24 cellular contexts compared by ENCODE assay signal in genomic region chrX:1378306-1378758, GRCh38. TPM values are rescaled to one million over a fixed set of nuclear protein-coding genes. Genes with fewer than 3 reads are reported as not detected.
DNase-seq lines count a peak whose midpoint lies in the region; ATAC-seq, FAIRE-seq and TF ChIP-seq lines count a peak whose summit lies in the region.
"Had no signal": no experiment of that assay in that cellular context is flagged by ENCODE, and none has a peak within 500 bp of the region (broad histone marks: within the 10 kb centered on the region; RNA-seq: fewer than 3 reads in every experiment).

No MANE protein-coding gene starts in this region.

- TF ChIP-seq RAD21 in IMR-90 (IDR thresholded peaks at IDR 0.05; ENCODE audit: low read length), result no peak
- TF ChIP-seq RAD21 in HepG2 (CRISPR knock-in tag; IDR thresholded peaks at IDR 0.05), result no peak

- H3K27ac ChIP-seq in IMR-90 (ENCODE audit: insufficient read depth, low read length) (no peak overlapping the region), HepG2 (ENCODE audit: extremely low read length, insufficient read depth, low read length) (no peak overlapping the region)
- H3K27ac ChIP-seq: ascending aorta, BLaER1, HL-60, neutrophil, spleen, tibial nerve had no signal

- H3K4me3 ChIP-seq in IMR-90 (ENCODE audit: insufficient read depth, low read depth, low read length) (no peak overlapping the region), HepG2 (replicated peaks in 1 of 3; ENCODE audit: insufficient read depth in 1 of 3, low read depth in 2 of 3, low read length in 3 of 3) (no peak overlapping the region)
- H3K4me3 ChIP-seq: ascending aorta, BLaER1, HAP-1, spleen, tibial nerve had no signal

- no peak for FAIRE-seq in HepG2 (lab: Jason Lieb, UNC)

- H3K4ac ChIP-seq in IMR-90 (ENCODE audit: low read depth, low read length), result no peak overlapping the region

- ATAC-seq in IMR-90 (ENCODE audit: low read depth) (no peak), HepG2 (peak; percentile 45), HG03565 (IDR thresholded peaks at IDR 0.05; ENCODE audit: unreplicated experiment) (no peak)
- peak; percentile 39 for ATAC-seq in stimulated activated memory B cell treated with anti-CD40 and anti-IgM and Interleukin-4, amounts not matched to agents 10 μg/mL and 1 μg/mL and 100 μg/mL, for 72 hours
- ATAC-seq: left colon, Panc1 had no signal

- no peak overlapping the region for H2BK5ac ChIP-seq in IMR-90 (ENCODE audit: low read depth, low read length, poor library complexity, severe bottlenecking)

- no peak overlapping the region for H3K4me3 Mint-ChIP-seq in activated CD4-positive, alpha-beta T cell treated with anti-CD3 and anti-CD28 coated beads, Interleukin-2, amount 10 ng/mL, durations not matched to agents 24 days and 14 days
- no peak overlapping the region for H3K4me3 Mint-ChIP-seq in stimulated activated memory B cell treated with anti-CD40 and anti-IgM and Interleukin-4, amounts not matched to agents 10 μg/mL and 1 μg/mL and 100 μg/mL, for 72 hours
- no peak overlapping the region for H3K4me3 Mint-ChIP-seq in activated naive CD8-positive, alpha-beta T cell treated with anti-CD3 and anti-CD28 coated beads for 36 hours
- H3K4me3 Mint-ChIP-seq: mesothelial cell of epicardium had no signal

- H3K18ac ChIP-seq in IMR-90 (ENCODE audit: low read depth, low read length), result no peak overlapping the region

- H2BK20ac ChIP-seq in IMR-90 (ENCODE audit: low read depth, low read length), result no peak overlapping the region

- CTCF ChIA-PET in IMR-90 (lab: Yijun Ruan, JAX), result no interaction called here
- CTCF ChIA-PET in HepG2 (lab: Yijun Ruan, JAX; ENCODE audit: low intra/inter-chr PET ratio, low total read pairs), result no interaction called here

- H3K9ac ChIP-seq in IMR-90 (ENCODE audit: low read depth, low read length) (no peak overlapping the region), HepG2 (ENCODE audit: insufficient read depth, low read depth, low read length) (no peak overlapping the region)
- H3K9ac ChIP-seq: BLaER1 had no signal

- no peaks in the 10 kb centered on the region for H3K79me2 ChIP-seq in HepG2 (ENCODE audit: insufficient read depth, low read length)

- TF ChIP-seq CTCF in IMR-90 (conservative IDR thresholded peaks at IDR 0.05; ENCODE audit: low read depth, low read length) (no peak), HepG2 (CRISPR knock-in tag; IDR thresholded peaks at IDR 0.05) (no peak)

- dilution Hi-C loops in IMR-90 (cut with HindIII; ENCODE audit: low sequenced_read_pairs, unreplicated experiment), result no loop called here

- H3K27me3 ChIP-seq in IMR-90 (ENCODE audit: control insufficient read depth, insufficient read depth, low read length) (no peaks in the 10 kb centered on the region), HepG2 (ENCODE audit: control insufficient read depth in 1 of 2, insufficient read depth in 2 of 2, low read length in 2 of 2) (no peaks in the 10 kb centered on the region)
- H3K27me3 ChIP-seq: ascending aorta, BLaER1, neutrophil, spleen, tibial nerve had no signal

- no peak overlapping the region for H4K8ac ChIP-seq in IMR-90 (ENCODE audit: low read depth in 2 of 2, low read length in 2 of 2)

- no peak overlapping the region for H2BK120ac ChIP-seq in IMR-90 (ENCODE audit: low read depth, low read length)

- intact Hi-C loops in activated CD4-positive, alpha-beta T cell treated with anti-CD3 and anti-CD28 coated beads, Interleukin-2, amount 10 ng/mL, durations not matched to agents 24 days and 14 days (cut with micrococcal nuclease), result no loop called here
- intact Hi-C loops in IMR-90 (cut with micrococcal nuclease) (no loop called here), HepG2 (cut with micrococcal nuclease; ENCODE audit: unreplicated experiment) (no loop called here)

- H3K9me1 ChIP-seq in IMR-90 (ENCODE audit: insufficient read depth, low read length), result no peaks in the 10 kb centered on the region

- POLR2A ChIA-PET in IMR-90 (lab: Charles Lee; ENCODE audit: unreplicated experiment), result no interaction called here
- POLR2A ChIA-PET in HepG2 (lab: Yijun Ruan, JAX), result no interaction called here

- no peak overlapping the region for H2BK15ac ChIP-seq in IMR-90 (ENCODE audit: low read depth, low read length)

- in situ Hi-C loops in IMR-90 (cut with MboI; ENCODE audit: low sequenced_read_pairs), result no loop called here
- in situ Hi-C loops in HepG2 (cut with HindIII; ENCODE audit: extremely low pct_ligation_motif_present, low pct_unique_long_range_greater_than_20kb), result no loop called here

- H3K56ac ChIP-seq in IMR-90 (ENCODE audit: extremely low read depth, insufficient read depth, low read length), result no peak overlapping the region

- no peak overlapping the region for H2AK9ac ChIP-seq in IMR-90 (replicated peaks; ENCODE audit: low read depth, low read length, poor library complexity)

- H3K36me3 Mint-ChIP-seq in activated CD4-positive, alpha-beta T cell treated with anti-CD3 and anti-CD28 coated beads, Interleukin-2, amount 10 ng/mL, durations not matched to agents 24 days and 14 days (ENCODE audit: low read depth), result peaks cover 25% of the 10 kb centered on the region
- peaks cover 2% of the 10 kb centered on the region for H3K36me3 Mint-ChIP-seq in stimulated activated memory B cell treated with anti-CD40 and anti-IgM and Interleukin-4, amounts not matched to agents 10 μg/mL and 1 μg/mL and 100 μg/mL, for 72 hours
- peaks cover 11% of the 10 kb centered on the region for H3K36me3 Mint-ChIP-seq in activated naive CD8-positive, alpha-beta T cell treated with anti-CD3 and anti-CD28 coated beads for 36 hours
- H3K36me3 Mint-ChIP-seq: IgD-negative memory B cell had no signal

- H3K79me1 ChIP-seq in IMR-90 (ENCODE audit: low read depth in 1 of 2, low read length in 2 of 2), result no peaks in the 10 kb centered on the region

- peak; percentile 53 for DNase-seq in activated CD4-positive, alpha-beta T cell treated with anti-CD3 and anti-CD28 coated beads, Interleukin-2, amount 10 ng/mL, durations not matched to agents 24 days and 14 days
- no peak for DNase-seq in activated CD4-positive, alpha-beta T cell treated with anti-CD3 and anti-CD28 coated beads, Interleukin-2, amount 50 U/mL, for 48 hours
- DNase-seq in IMR-90 (no peak), HepG2 (ENCODE audit: low spot score) (no peak), DMS 273 treated with DMSO at 0.1 percent for 48 hours (lab: John Stamatoyannopoulos, UW) (no peak)
- DNase-seq in activated naive CD8-positive, alpha-beta T cell treated with anti-CD3 and anti-CD28 coated beads for 36 hours, result no peak
- DNase-seq: activated CD4-positive, CD25-positive, alpha-beta regulatory T cell; effector memory CD4-positive, alpha-beta T cell; GDM1; left colon; retina; spleen had no signal

- no peaks in the 10 kb centered on the region for H3K9me3 Mint-ChIP-seq in activated CD4-positive, alpha-beta T cell treated with anti-CD3 and anti-CD28 coated beads, Interleukin-2, amount 10 ng/mL, durations not matched to agents 24 days and 14 days
- H3K9me3 Mint-ChIP-seq in stimulated activated memory B cell treated with anti-CD40 and anti-IgM and Interleukin-4, amounts not matched to agents 10 μg/mL and 1 μg/mL and 100 μg/mL, for 72 hours, result no peaks in the 10 kb centered on the region
- H3K9me3 Mint-ChIP-seq in activated naive CD8-positive, alpha-beta T cell treated with anti-CD3 and anti-CD28 coated beads for 36 hours, result no peaks in the 10 kb centered on the region
- H3K9me3 Mint-ChIP-seq: IgD-negative memory B cell, mesothelial cell of epicardium had no signal

- H3K14ac ChIP-seq in IMR-90 (replicated peaks; ENCODE audit: low read depth, low read length), result no peak overlapping the region

- H3K4me2 ChIP-seq in IMR-90 (ENCODE audit: low read depth, low read length), result no peak overlapping the region
- H3K4me2 ChIP-seq in HepG2 (ENCODE audit: low read depth, low read length), result no peak overlapping the region
- H3K4me2 ChIP-seq: BLaER1 had no signal

- H2AK5ac ChIP-seq in IMR-90 (ENCODE audit: low read depth, low read length), result no peak overlapping the region

- H2AFZ ChIP-seq in IMR-90 (replicated peaks; ENCODE audit: low read length, poor library complexity) (peak overlapping the region; percentile 43), HepG2 (ENCODE audit: low read length) (no peak overlapping the region)

- no peak overlapping the region for H4K91ac ChIP-seq in IMR-90 (ENCODE audit: insufficient read depth, low read depth, low read length)

- H3K27ac Mint-ChIP-seq in activated CD4-positive, alpha-beta T cell treated with anti-CD3 and anti-CD28 coated beads, Interleukin-2, amount 10 ng/mL, durations not matched to agents 24 days and 14 days, result no peak overlapping the region
- no peak overlapping the region for H3K27ac Mint-ChIP-seq in stimulated activated memory B cell treated with anti-CD40 and anti-IgM and Interleukin-4, amounts not matched to agents 10 μg/mL and 1 μg/mL and 100 μg/mL, for 72 hours
- no peak overlapping the region for H3K27ac Mint-ChIP-seq in activated naive CD8-positive, alpha-beta T cell treated with anti-CD3 and anti-CD28 coated beads for 36 hours
- H3K27ac Mint-ChIP-seq: IgD-negative memory B cell, mesothelial cell of epicardium had no signal

- TF ChIP-seq EP300 in HepG2 (IDR thresholded peaks at IDR 0.05; ENCODE audit: low read depth in 2 of 2, low read length in 2 of 2) (no peak), HepG2 (CRISPR knock-in tag; IDR thresholded peaks at IDR 0.05; ENCODE audit: borderline replicate concordance) (no peak)

- H3K9me3 ChIP-seq in IMR-90 (ENCODE audit: control insufficient read depth, insufficient read depth, low read length), result no peaks in the 10 kb centered on the region
- H3K9me3 ChIP-seq in HepG2 (ENCODE audit: low read length), result no peaks in the 10 kb centered on the region
- H3K9me3 ChIP-seq: ascending aorta, BLaER1, HAP-1, neutrophil, spleen, tibial nerve had no signal

- H3K4me1 Mint-ChIP-seq in activated CD4-positive, alpha-beta T cell treated with anti-CD3 and anti-CD28 coated beads, Interleukin-2, amount 10 ng/mL, durations not matched to agents 24 days and 14 days, result peaks cover 2% of the 10 kb centered on the region
- peaks cover 11% of the 10 kb centered on the region for H3K4me1 Mint-ChIP-seq in stimulated activated memory B cell treated with anti-CD40 and anti-IgM and Interleukin-4, amounts not matched to agents 10 μg/mL and 1 μg/mL and 100 μg/mL, for 72 hours
- peaks cover 9% of the 10 kb centered on the region for H3K4me1 Mint-ChIP-seq in activated naive CD8-positive, alpha-beta T cell treated with anti-CD3 and anti-CD28 coated beads for 36 hours
- H3K4me1 Mint-ChIP-seq: mesothelial cell of epicardium had no signal

- H3K4me1 ChIP-seq in IMR-90 (ENCODE audit: control insufficient read depth, insufficient read depth, low read length) (peaks cover 1% of the 10 kb centered on the region; the same call in 1 of the 2 replicates), HepG2 (ENCODE audit: insufficient read depth, low read length) (peaks cover 21% of the 10 kb centered on the region)
- H3K4me1 ChIP-seq: ascending aorta, HAP-1, tibial nerve had no signal

- WGBS in IMR-90 (ENCODE audit: extremely low coverage in 2 of 2, insufficient read length in 1 of 2), 2 experiments, result 91% methylated on average over 8 of the region's 24 CpGs; no CpG with 5 or more reads in 1 of the 2 experiments
- 75% methylated on average over 14 of the region's 24 CpGs for WGBS in HepG2 (ENCODE audit: low lambda C conversion rate)

- H3K36me3 ChIP-seq in IMR-90 (ENCODE audit: control insufficient read depth, insufficient read depth, low read length), result 0 out of 2 replicates have a peak, but pooled peaks cover under 1% of the 10 kb centered on the region
- no peaks in the 10 kb centered on the region for H3K36me3 ChIP-seq in HepG2 (replicated peaks in 1 of 2; ENCODE audit: control insufficient read depth in 1 of 2, insufficient read depth in 2 of 2, low read length in 2 of 2)
- H3K36me3 ChIP-seq: HAP-1 had no signal

- BruUV-seq in IMR-90 (replicated peaks; lab: Mats Ljungman, UMichigan) (no TSS peak), HepG2 (replicated peaks; lab: Mats Ljungman, UMichigan) (no TSS peak)

- H4K20me1 ChIP-seq in IMR-90 (ENCODE audit: insufficient read depth, low read length), result peaks cover 5% of the 10 kb centered on the region; the same call in 1 of the 2 replicates
- H4K20me1 ChIP-seq in HepG2 (ENCODE audit: insufficient read depth, low read length), result 0 out of 2 replicates have a peak, but pooled peaks cover 10% of the 10 kb centered on the region

- no peak for TF ChIP-seq POLR2A in IMR-90 (IDR thresholded peaks at IDR 0.05; ENCODE audit: low read depth, low read length)
- TF ChIP-seq POLR2A in HepG2 (IDR thresholded peaks at IDR 0.05; ENCODE audit: insufficient read depth in 1 of 2, low read depth in 2 of 2, low read length in 2 of 2), result no peak

- H3K27me3 Mint-ChIP-seq in activated CD4-positive, alpha-beta T cell treated with anti-CD3 and anti-CD28 coated beads, Interleukin-2, amount 10 ng/mL, durations not matched to agents 24 days and 14 days, result no peaks in the 10 kb centered on the region
- H3K27me3 Mint-ChIP-seq in stimulated activated memory B cell treated with anti-CD40 and anti-IgM and Interleukin-4, amounts not matched to agents 10 μg/mL and 1 μg/mL and 100 μg/mL, for 72 hours, result no peaks in the 10 kb centered on the region
- H3K27me3 Mint-ChIP-seq in activated naive CD8-positive, alpha-beta T cell treated with anti-CD3 and anti-CD28 coated beads for 36 hours, result peaks cover 4% of the 10 kb centered on the region
- H3K27me3 Mint-ChIP-seq: IgD-negative memory B cell had no signal

- H4K5ac ChIP-seq in IMR-90 (ENCODE audit: low read depth, low read length), result no peak overlapping the region

- no peak overlapping the region for H3K23ac ChIP-seq in IMR-90 (ENCODE audit: low read depth, low read length)

RNA-seq across cellular contexts. Expression of gene SLC25A6, which starts 13.6 kb away (rescaled TPM):
- total RNA-seq in activated CD4-positive, alpha-beta T cell treated with anti-CD3 and anti-CD28 coated beads, Interleukin-2, amount 10 ng/mL, durations not matched to agents 24 days and 14 days, result 302 and 306 TPM in 2 replicates
- total RNA-seq in IMR-90 (2012; rRNA removed) (166 and 264 TPM in 2 replicates), HepG2 (2016; rRNA removed; fragmentation: Illumina TruSeq; extraction: Trizol) (138 and 149 TPM in 2 replicates)
- polyA plus RNA-seq in IMR-90 (2012; rRNA removed) (565 and 615 TPM in 2 replicates), HepG2 (2011; rRNA removed) (581 and 646 TPM in 2 replicates)
- 672 and 1,125 TPM in 2 replicates for polyA plus RNA-seq in IMR-90 (2012; cell fraction: cytosol; rRNA removed)
- polyA plus RNA-seq in IMR-90 (2012; cell fraction: nucleus; rRNA removed; ENCODE audit: low replicate concordance), result 304 and 505 TPM in 2 replicates
- total RNA-seq in HepG2 (2016; cell fraction: cytosol; rRNA removed; fragmentation: Illumina TruSeq; extraction: Trizol; ENCODE audit: low read depth), result 172 and 192 TPM in 2 replicates
- total RNA-seq in HepG2 (2016; cell fraction: insoluble cytoplasmic fraction; rRNA removed; fragmentation: Illumina TruSeq; extraction: Trizol), result 133 and 147 TPM in 2 replicates
- 398 and 417 TPM in 2 replicates for total RNA-seq in HepG2 (2016; cell fraction: membrane; rRNA removed; fragmentation: Illumina TruSeq; extraction: Trizol)
- total RNA-seq in HepG2 (2016; cell fraction: nucleus; rRNA removed; fragmentation: Illumina TruSeq; extraction: Trizol), result 70.1 and 77.0 TPM in 2 replicates
- 843 and 1,123 TPM in 2 replicates for polyA plus RNA-seq in HepG2 (2011; cell fraction: cytosol; rRNA removed)
- 370 and 374 TPM in 2 replicates for polyA plus RNA-seq in HepG2 (2011; cell fraction: nucleus; rRNA removed)
- polyA plus RNA-seq in HepG2 (2012), result 420 and 577 TPM in 2 replicates
- 585 and 646 TPM in 2 replicates for polyA plus RNA-seq in HepG2 (2016; cell fraction: cytosol; fragmentation: Illumina TruSeq; extraction: Trizol; ENCODE audit: low read depth)
- 347 and 418 TPM in 2 replicates for polyA plus RNA-seq in HepG2 (2016; cell fraction: insoluble cytoplasmic fraction; fragmentation: Illumina TruSeq; extraction: Trizol; ENCODE audit: low read depth)
- 997 and 1,138 TPM in 2 replicates for polyA plus RNA-seq in HepG2 (2016; cell fraction: membrane; fragmentation: Illumina TruSeq; extraction: Trizol; ENCODE audit: low read depth)
- polyA plus RNA-seq in HepG2 (2016; cell fraction: nucleus; fragmentation: Illumina TruSeq; extraction: Trizol; ENCODE audit: insufficient read depth, low read depth), result 257 and 286 TPM in 2 replicates
- polyA minus RNA-seq in HepG2 (2011; rRNA and poly(A)+ RNA removed; ENCODE audit: low replicate concordance), result 353 and 783 TPM in 2 replicates
- 413 and 414 TPM in 2 replicates for polyA minus RNA-seq in HepG2 (2011; cell fraction: cytosol; rRNA and poly(A)+ RNA removed)
- polyA minus RNA-seq in HepG2 (2011; cell fraction: nucleus; rRNA and poly(A)+ RNA removed), result 151 and 162 TPM in 2 replicates
- total RNA-seq in activated naive CD8-positive, alpha-beta T cell treated with anti-CD3 and anti-CD28 coated beads for 36 hours, result 100 to 1,000 TPM; 358 to 372 TPM

RNA-seq across cellular contexts. Expression of gene IL3RA, which starts 41.7 kb away (rescaled TPM):
- 3.1 and 3.4 TPM in 2 replicates for total RNA-seq in activated CD4-positive, alpha-beta T cell treated with anti-CD3 and anti-CD28 coated beads, Interleukin-2, amount 10 ng/mL, durations not matched to agents 24 days and 14 days
- not detected in 2 replicates for total RNA-seq in IMR-90 (2012; rRNA removed)
- polyA plus RNA-seq in IMR-90 (2012; rRNA removed), result not detected in 2 replicates
- not detected in 2 replicates for polyA plus RNA-seq in IMR-90 (2012; cell fraction: cytosol; rRNA removed)
- polyA plus RNA-seq in IMR-90 (2012; cell fraction: nucleus; rRNA removed; ENCODE audit: low replicate concordance), result not detected in 2 replicates
- not detected in 2 replicates for total RNA-seq in HepG2 (2016; rRNA removed; fragmentation: Illumina TruSeq; extraction: Trizol)
- total RNA-seq in HepG2 (2016; cell fraction: cytosol; rRNA removed; fragmentation: Illumina TruSeq; extraction: Trizol; ENCODE audit: low read depth), result not detected in 2 replicates
- not detected in 2 replicates for total RNA-seq in HepG2 (2016; cell fraction: insoluble cytoplasmic fraction; rRNA removed; fragmentation: Illumina TruSeq; extraction: Trizol)
- total RNA-seq in HepG2 (2016; cell fraction: membrane; rRNA removed; fragmentation: Illumina TruSeq; extraction: Trizol), result not detected in 2 replicates
- total RNA-seq in HepG2 (2016; cell fraction: nucleus; rRNA removed; fragmentation: Illumina TruSeq; extraction: Trizol), result not detected in 2 replicates
- polyA plus RNA-seq in HepG2 (2011; rRNA removed), result not detected in 2 replicates
- not detected in 2 replicates for polyA plus RNA-seq in HepG2 (2011; cell fraction: cytosol; rRNA removed)
- not detected in 2 replicates for polyA plus RNA-seq in HepG2 (2011; cell fraction: nucleus; rRNA removed)
- 0.11 and 0.40 TPM in 2 replicates for polyA plus RNA-seq in HepG2 (2012)
- not detected in 2 replicates for polyA plus RNA-seq in HepG2 (2016; cell fraction: cytosol; fragmentation: Illumina TruSeq; extraction: Trizol; ENCODE audit: low read depth)
- polyA plus RNA-seq in HepG2 (2016; cell fraction: insoluble cytoplasmic fraction; fragmentation: Illumina TruSeq; extraction: Trizol; ENCODE audit: low read depth), result not detected in 2 replicates
- not detected in 2 replicates for polyA plus RNA-seq in HepG2 (2016; cell fraction: membrane; fragmentation: Illumina TruSeq; extraction: Trizol; ENCODE audit: low read depth)
- not detected in 2 replicates for polyA plus RNA-seq in HepG2 (2016; cell fraction: nucleus; fragmentation: Illumina TruSeq; extraction: Trizol; ENCODE audit: insufficient read depth, low read depth)
- 0.52 TPM in 1 of 2 replicates, not detected in the other for polyA minus RNA-seq in HepG2 (2011; rRNA and poly(A)+ RNA removed; ENCODE audit: low replicate concordance)
- not detected in 2 replicates for polyA minus RNA-seq in HepG2 (2011; cell fraction: cytosol; rRNA and poly(A)+ RNA removed)
- not detected in 2 replicates for polyA minus RNA-seq in HepG2 (2011; cell fraction: nucleus; rRNA and poly(A)+ RNA removed)
- under 1 TPM in 1 of 2 experiments, not detected in 1; 0.29 TPM for total RNA-seq in activated naive CD8-positive, alpha-beta T cell treated with anti-CD3 and anti-CD28 coated beads for 36 hours
- total RNA-seq: A172 had no signal

Comparison
In these comparisons a context has a peak if more than half of its experiments do, and no peak if none do; other contexts are left out.
1. ATAC-seq: peak in HepG2 (single experiment) and stimulated activated memory B cell treated with anti-CD40 and anti-IgM and Interleukin-4, amounts not matched to agents 10 μg/mL and 1 μg/mL and 100 μg/mL, for 72 hours (single experiment); none in IMR-90 (single experiment) and HG03565 (single experiment).